ENCODE assay signal across 1 cellular context in the genomic region with DNA sequence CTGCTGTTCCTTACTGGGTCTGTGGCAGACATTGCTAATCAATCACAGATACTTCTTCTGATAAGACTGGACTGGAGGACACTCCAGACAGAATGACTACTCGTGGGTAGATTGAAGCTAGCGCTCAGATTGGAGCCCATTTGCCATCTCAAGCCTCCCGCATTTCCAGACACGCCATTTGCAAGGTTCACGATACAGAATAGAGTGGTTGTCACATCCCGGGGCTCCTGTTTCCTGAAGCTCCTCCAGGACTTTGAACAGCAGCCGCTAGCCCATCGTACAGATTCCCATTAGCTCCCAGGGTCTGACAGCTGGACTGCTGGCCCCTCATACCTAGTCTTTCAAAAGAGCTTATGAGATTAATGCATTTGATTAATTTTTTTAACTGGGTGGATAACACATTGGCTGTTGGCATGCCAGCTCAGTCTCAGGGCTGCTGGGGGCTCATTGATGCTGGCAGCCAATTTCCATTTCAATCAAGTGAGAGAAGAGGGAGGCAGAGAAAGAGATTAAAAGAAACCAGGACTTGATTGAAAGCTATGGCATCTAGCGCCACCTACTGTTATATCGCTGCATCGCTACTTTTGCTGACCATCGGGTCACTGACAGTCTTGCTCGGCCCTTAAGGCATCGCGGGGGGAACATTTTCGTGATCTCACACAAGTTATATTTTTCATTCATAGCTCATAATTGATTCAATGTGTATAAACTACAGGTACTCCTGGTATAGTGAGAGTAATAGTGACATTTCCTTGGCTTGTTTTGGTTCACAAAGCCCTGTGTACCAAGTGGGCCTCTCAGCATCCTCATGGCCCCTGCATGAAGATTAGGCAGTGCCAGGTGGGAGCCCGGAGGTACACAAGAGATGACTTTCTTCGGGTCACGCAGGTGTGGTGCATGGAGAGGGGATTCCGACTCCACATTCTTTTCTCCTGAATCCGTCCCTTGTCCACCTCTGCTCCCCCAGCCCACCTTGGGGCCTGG.
TF ChIP-seq lines count a peak whose summit lies in the region.

No MANE protein-coding gene starts in this region.

TF ChIP-seq in liver, 16 proteins besides CTCF, POLR2A, EP300 and RAD21 (continued from another document):
- TF ChIP-seq RXRA (IDR thresholded peaks at IDR 0.05) = no peak
